In the genomic region with DNA sequence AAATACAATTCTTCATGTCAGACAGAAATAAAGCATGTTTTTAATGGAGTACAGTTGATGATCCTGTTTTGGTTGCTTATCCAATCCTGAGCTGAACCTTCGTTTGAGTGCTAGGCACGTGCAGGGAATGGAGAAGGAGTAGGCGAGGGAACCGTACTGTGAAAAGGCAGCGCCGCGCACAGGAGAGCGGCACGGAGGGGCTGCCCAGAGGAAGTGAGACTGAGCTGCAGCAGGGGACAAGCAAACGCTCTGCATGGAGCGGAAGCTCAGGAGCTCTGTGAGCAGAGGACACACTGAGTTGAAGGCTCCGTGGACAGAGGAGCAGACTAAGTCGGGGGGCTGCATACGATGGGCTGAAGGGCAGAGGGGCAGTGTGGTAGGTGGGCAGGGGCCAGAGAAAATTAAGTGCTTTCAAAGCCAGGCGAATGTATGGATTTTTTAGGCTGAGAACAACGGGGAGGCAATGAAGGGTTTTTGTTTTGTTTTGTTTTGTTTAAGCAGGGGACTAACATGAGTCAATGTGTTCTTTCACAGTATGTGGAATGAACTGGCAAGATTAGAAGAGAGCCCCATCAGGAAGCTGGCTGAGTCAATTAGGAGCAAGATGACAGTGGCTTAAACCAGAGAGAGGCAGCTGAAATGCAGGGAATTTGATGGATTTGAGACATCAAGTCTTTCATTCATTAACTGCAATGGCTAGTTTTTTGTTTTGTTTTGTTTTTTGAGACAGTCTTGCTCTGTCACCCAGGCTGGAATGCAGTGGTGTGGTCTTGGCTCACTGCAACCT, we compare ENCODE assay signal across 9 cellular contexts. TPM values are rescaled to one million over a fixed set of nuclear protein-coding genes. Genes with fewer than 3 reads are reported as not detected.
DNase-seq lines count a peak whose midpoint lies in the region; ATAC-seq and FAIRE-seq lines count a peak whose summit lies in the region.
"Had no signal": no experiment of that assay in that cellular context is flagged by ENCODE, and none has a peak within 500 bp of the region (broad histone marks: within the 10 kb centered on the region; RNA-seq: fewer than 3 reads in every experiment).

No MANE protein-coding gene starts in this region.

- peak overlapping the region; percentile 2 for H3K27ac Mint-ChIP-seq in activated CD8-positive, alpha-beta T cell treated with anti-CD3 and anti-CD28 coated beads, Interleukin-2, amount 10 ng/mL, durations not matched to agents 7 days and 5 days

- POLR2A ChIA-PET in activated CD8-positive, alpha-beta T cell treated with anti-CD3 and anti-CD28 coated beads, Interleukin-2, amount 10 ng/mL, durations not matched to agents 7 days and 5 days (lab: Charles Lee) = no interaction called here

- CTCF ChIA-PET in activated CD8-positive, alpha-beta T cell treated with anti-CD3 and anti-CD28 coated beads, Interleukin-2, amount 10 ng/mL, durations not matched to agents 7 days and 5 days (lab: Charles Lee) = no interaction called here

- no peaks in the 10 kb centered on the region for H3K27me3 Mint-ChIP-seq in activated CD8-positive, alpha-beta T cell treated with anti-CD3 and anti-CD28 coated beads, Interleukin-2, amount 10 ng/mL, durations not matched to agents 7 days and 5 days (ENCODE audit: low read depth)

- H3K9me3 Mint-ChIP-seq in activated CD8-positive, alpha-beta T cell treated with anti-CD3 and anti-CD28 coated beads, Interleukin-2, amount 10 ng/mL, durations not matched to agents 7 days and 5 days (ENCODE audit: insufficient read depth) = no peaks in the 10 kb centered on the region

- no peak overlapping the region for H3K4me3 Mint-ChIP-seq in activated CD8-positive, alpha-beta T cell treated with anti-CD3 and anti-CD28 coated beads, Interleukin-2, amount 10 ng/mL, durations not matched to agents 7 days and 5 days

- DNase-seq in GM18507 (ENCODE audit: extremely low spot score, insufficient read length, low read depth) (peak; percentile 29), medulla oblongata (ENCODE audit: extremely low spot score) (peak; percentile 81), NCI-H2081 (lab: John Stamatoyannopoulos, UW) (no peak), NCI-H1048 (lab: John Stamatoyannopoulos, UW) (no peak)
- DNase-seq in activated CD8-positive, alpha-beta T cell treated with anti-CD3 and anti-CD28 coated beads, Interleukin-2, amount 10 ng/mL, durations not matched to agents 7 days and 5 days = no peak
- no peak for DNase-seq in activated effector memory CD4-positive, alpha-beta T cell treated with Interleukin-2 at 50 U/mL for 16 hours
- DNase-seq: lower lobe of right lung had no signal

- ATAC-seq in HG02852 (IDR thresholded peaks at IDR 0.05; ENCODE audit: unreplicated experiment) (peak; percentile 85), HG02642 (IDR thresholded peaks at IDR 0.05; ENCODE audit: poor library complexity, unreplicated experiment) (no peak)
- no peak for ATAC-seq in activated CD8-positive, alpha-beta T cell treated with anti-CD3 and anti-CD28 coated beads, Interleukin-2, amount 10 ng/mL, durations not matched to agents 7 days and 5 days

- FAIRE-seq in GM18507 (lab: Jason Lieb, UNC) = peak; percentile 59

- H3K4me1 Mint-ChIP-seq in activated CD8-positive, alpha-beta T cell treated with anti-CD3 and anti-CD28 coated beads, Interleukin-2, amount 10 ng/mL, durations not matched to agents 7 days and 5 days (ENCODE audit: low read depth) = no peaks in the 10 kb centered on the region

- peaks cover 24% of the 10 kb centered on the region for H3K36me3 Mint-ChIP-seq in activated CD8-positive, alpha-beta T cell treated with anti-CD3 and anti-CD28 coated beads, Interleukin-2, amount 10 ng/mL, durations not matched to agents 7 days and 5 days (ENCODE audit: low read depth)

RNA-seq across cellular contexts. Expression of a gene that starts 23.8 kb away (rescaled TPM):
- total RNA-seq in activated CD8-positive, alpha-beta T cell treated with anti-CD3 and anti-CD28 coated beads, Interleukin-2, amount 10 ng/mL, durations not matched to agents 7 days and 5 days = 10 to 100 TPM; 36.8 to 38.8 TPM

RNA-seq across cellular contexts. Expression of a gene that starts 48.3 kb away (rescaled TPM):
- total RNA-seq in activated CD8-positive, alpha-beta T cell treated with anti-CD3 and anti-CD28 coated beads, Interleukin-2, amount 10 ng/mL, durations not matched to agents 7 days and 5 days = 1 to 10 TPM; 7.6 TPM

Comparison
In these comparisons a context has a peak if more than half of its experiments do, and no peak if none do; other contexts are left out.
1. DNase-seq: peak in GM18507 (single experiment) and medulla oblongata (single experiment); none in activated CD8-positive, alpha-beta T cell treated with anti-CD3 and anti-CD28 coated beads, Interleukin-2, amount 10 ng/mL, durations not matched to agents 7 days and 5 days (single experiment), NCI-H2081 (0 of 2), activated effector memory CD4-positive, alpha-beta T cell treated with Interleukin-2 at 50 U/mL for 16 hours (single experiment) and NCI-H1048 (single experiment).